In genomic region chr4:37792241-37792640, GRCh38 we compare ENCODE assay signal across 34 cellular contexts.
"Had no signal": no experiment of that assay in that cellular context is flagged by ENCODE, and none has a peak within 500 bp of the region (broad histone marks: within the 10 kb centered on the region; RNA-seq: fewer than 3 reads in every experiment).

No MANE protein-coding gene starts in this region.

- H3K27ac ChIP-seq: KMS-11 had no signal

- H3K4me3 ChIP-seq: MG63 had no signal

- H3K4me2 ChIP-seq: KMS-11 had no signal

- DNase-seq: Karpas-422, Kasumi-1, KG1, MG63, MM.1S, MV-4-11, NCI-H1048, NCI-H1092, NCI-H1092 treated with DMSO at 0.1 percent for 48 hours, NCI-H1105, NCI-H1105 treated with DMSO at 0.1 percent for 48 hours, NCI-H1417, NCI-H1417 treated with DMSO at 0.1 percent for 48 hours, NCI-H1436, NCI-H1436 treated with DMSO at 0.1 percent for 48 hours, NCI-H146, NCI-H1694, NCI-H1694 treated with DMSO at 0.1 percent for 48 hours, NCI-H187, NCI-H187 treated with DMSO at 0.1 percent for 48 hours, NCI-H1930, NCI-H2029, NCI-H2029 treated with DMSO at 0.1 percent for 48 hours, NCI-H2081, NCI-H2081 treated with DMSO at 0.1 percent for 48 hours, NCI-H2107, NCI-H2171, NCI-H2171 treated with DMSO at 0.1 percent for 48 hours, NCI-H2227 treated with DMSO at 0.1 percent for 48 hours, NCI-H226, NCI-H345, NCI-H446, NCI-H446 treated with DMSO at 0.1 percent for 48 hours had no signal

- H3K36me3 ChIP-seq: MG63 had no signal

- H3K9ac ChIP-seq: KMS-11 had no signal

- H3K9me3 ChIP-seq: MG63 had no signal

- H3K27me3 ChIP-seq: MG63 had no signal
